In the genomic region with DNA sequence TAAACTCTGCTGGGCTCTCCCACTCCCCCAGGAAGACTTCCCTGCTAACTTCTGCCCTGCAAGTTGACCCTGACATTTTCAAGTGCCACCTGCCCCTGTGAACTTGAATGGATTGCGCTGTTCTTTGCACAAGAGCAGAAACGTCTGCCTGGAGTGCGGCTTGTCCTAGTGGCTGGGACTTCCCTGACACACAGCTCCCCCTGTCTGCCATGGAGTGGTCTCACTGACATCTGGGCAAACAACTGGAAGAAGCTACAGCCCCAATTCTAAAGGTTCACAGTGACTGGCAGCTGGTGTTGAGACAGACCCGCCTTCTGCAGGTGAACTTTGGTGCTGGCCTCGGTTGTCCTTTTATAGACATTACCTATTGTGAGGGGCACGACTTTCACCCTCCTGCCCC, we compare ENCODE assay signal across 8 cellular contexts.
DNase-seq lines count a peak whose midpoint lies in the region; ATAC-seq and TF ChIP-seq lines count a peak whose summit lies in the region.
"Not testable (repeated sequence)": the region's sequence is repeated elsewhere in the genome, so short reads cannot be mapped to it uniquely, and the experiment has no call there.

No MANE protein-coding gene starts in this region.

- not testable (repeated sequence) for H3K27ac Mint-ChIP-seq in activated CD4-positive, alpha-beta T cell treated with anti-CD3 and anti-CD28 coated beads, Interleukin-2, amount 10 ng/mL, durations not matched to agents 24 days and 14 days
- peak overlapping the region; percentile 26 to 97 for H3K27ac Mint-ChIP-seq in natural killer cell treated with Interleukin-12 subunit alpha and Interleukin-12 subunit beta and Interleukin-15 and Interleukin-18, amount 100 ng/mL, for 72 hours

- WGBS in right cardiac atrium = 32% methylated on average over 6 of the region's 6 CpGs

- H3K36me3 Mint-ChIP-seq in activated CD4-positive, alpha-beta T cell treated with anti-CD3 and anti-CD28 coated beads, Interleukin-2, amount 10 ng/mL, durations not matched to agents 24 days and 14 days (ENCODE audit: low read depth); natural killer cell treated with Interleukin-12 subunit alpha and Interleukin-12 subunit beta and Interleukin-15 and Interleukin-18, amount 100 ng/mL, for 72 hours: not testable (repeated sequence)

- DNase-seq in COLO668 (lab: John Stamatoyannopoulos, UW; ENCODE audit: unreplicated experiment) = peak; percentile 7
- peak; percentile 6 for DNase-seq in HFF-Myc (ENCODE audit: extremely low read depth, low read depth)
- peak; percentile 88 for DNase-seq in NT2/D1 (ENCODE audit: low read depth, low spot score)
- peak; percentile 70 for DNase-seq in activated CD4-positive, alpha-beta T cell treated with anti-CD3 and anti-CD28 coated beads, Interleukin-2, amount 10 ng/mL, durations not matched to agents 24 days and 14 days
- DNase-seq in caudate nucleus (lab: John Stamatoyannopoulos, UW) = peak in 38 of 61 donors; percentile 0 to 54 (median 12)
- peak; percentile 57 to 78 (median 73) for DNase-seq in right cardiac atrium
- not testable (repeated sequence) for DNase-seq in natural killer cell treated with Interleukin-12 subunit alpha and Interleukin-12 subunit beta and Interleukin-15 and Interleukin-18, amount 100 ng/mL, for 72 hours (ENCODE audit: low spot score)
- DNase-seq in stimulated activated naive CD8-positive, alpha-beta T cell treated with anti-CD3 and anti-CD28 coated beads, Interleukin-15, Interleukin-2, amounts not matched to agents 100 U/mL and 50 U/mL, for 24 hours = peak; percentile 33

- H3K9ac ChIP-seq in NT2/D1 (ENCODE audit: insufficient read length, low read depth) = not testable (repeated sequence)

- intact Hi-C loops in activated CD4-positive, alpha-beta T cell treated with anti-CD3 and anti-CD28 coated beads, Interleukin-2, amount 10 ng/mL, durations not matched to agents 24 days and 14 days (cut with micrococcal nuclease) = loop anchor here (10.0 kb wide), 1 partner anchor 134 kb away; no protein-coding TSS in a partner anchor
- intact Hi-C loops in right cardiac atrium (cut with DNase I) = loop anchor here in 2 of 4 donors (5.0 to 10.0 kb wide), 2 partner anchors 134 to 137 kb away; no protein-coding TSS in a partner anchor

- not testable (repeated sequence) for H3K4me1 ChIP-seq in NT2/D1 (ENCODE audit: insufficient read depth, insufficient read length); right cardiac atrium (ENCODE audit: control insufficient read depth, insufficient read depth, low read length)

- not testable (repeated sequence) for H3K27me3 ChIP-seq in NT2/D1 (ENCODE audit: insufficient read depth, insufficient read length); right cardiac atrium (ENCODE audit: control insufficient read depth, insufficient read depth)

- peak; percentile 49 for TF ChIP-seq CTCF in HFF-Myc (IDR thresholded peaks at IDR 0.05; ENCODE audit: low read depth, low read length, missing control alignments)

- not testable (repeated sequence) for H3K4me1 Mint-ChIP-seq in activated CD4-positive, alpha-beta T cell treated with anti-CD3 and anti-CD28 coated beads, Interleukin-2, amount 10 ng/mL, durations not matched to agents 24 days and 14 days
- H3K4me1 Mint-ChIP-seq in natural killer cell treated with Interleukin-12 subunit alpha and Interleukin-12 subunit beta and Interleukin-15 and Interleukin-18, amount 100 ng/mL, for 72 hours (ENCODE audit: low read depth in 2 of 2) = peaks cover 14 to 26% of the 10 kb centered on the region in 2 donors

- H3K27ac ChIP-seq in caudate nucleus (ENCODE audit: low read depth, low read length); right cardiac atrium (ENCODE audit: low read length): not testable (repeated sequence)

- H3K9me3 Mint-ChIP-seq in activated CD4-positive, alpha-beta T cell treated with anti-CD3 and anti-CD28 coated beads, Interleukin-2, amount 10 ng/mL, durations not matched to agents 24 days and 14 days; natural killer cell treated with Interleukin-12 subunit alpha and Interleukin-12 subunit beta and Interleukin-15 and Interleukin-18, amount 100 ng/mL, for 72 hours: not testable (repeated sequence)

- not testable (repeated sequence) for H3K4me3 ChIP-seq in HFF-Myc (replicated peaks; ENCODE audit: low read depth, low read length); NT2/D1 (ENCODE audit: insufficient read length, low read depth); right cardiac atrium (ENCODE audit: low read length)

- not testable (repeated sequence) for H3K4me3 Mint-ChIP-seq in activated CD4-positive, alpha-beta T cell treated with anti-CD3 and anti-CD28 coated beads, Interleukin-2, amount 10 ng/mL, durations not matched to agents 24 days and 14 days; natural killer cell treated with Interleukin-12 subunit alpha and Interleukin-12 subunit beta and Interleukin-15 and Interleukin-18, amount 100 ng/mL, for 72 hours

- H3K27me3 Mint-ChIP-seq in activated CD4-positive, alpha-beta T cell treated with anti-CD3 and anti-CD28 coated beads, Interleukin-2, amount 10 ng/mL, durations not matched to agents 24 days and 14 days; natural killer cell treated with Interleukin-12 subunit alpha and Interleukin-12 subunit beta and Interleukin-15 and Interleukin-18, amount 100 ng/mL, for 72 hours: not testable (repeated sequence)

- H3K36me3 ChIP-seq in NT2/D1 (ENCODE audit: insufficient read depth, insufficient read length, low read length) = not testable (repeated sequence)

- not testable (repeated sequence) for H3K9me3 ChIP-seq in NT2/D1 (ENCODE audit: insufficient read depth, low read length); right cardiac atrium (ENCODE audit: control insufficient read depth, low read length)

- peak in 1 of 2 donors; percentile 60 for ATAC-seq in right cardiac atrium
- not testable (repeated sequence) for ATAC-seq in natural killer cell treated with Interleukin-12 subunit alpha and Interleukin-12 subunit beta and Interleukin-15 and Interleukin-18, amount 100 ng/mL, for 72 hours; stimulated activated naive CD8-positive, alpha-beta T cell treated with anti-CD3 and anti-CD28 coated beads, Interleukin-15, Interleukin-2, amounts not matched to agents 100 U/mL and 50 U/mL, for 24 hours
